ENCODE assay signal across 8 cellular contexts in the genomic region with DNA sequence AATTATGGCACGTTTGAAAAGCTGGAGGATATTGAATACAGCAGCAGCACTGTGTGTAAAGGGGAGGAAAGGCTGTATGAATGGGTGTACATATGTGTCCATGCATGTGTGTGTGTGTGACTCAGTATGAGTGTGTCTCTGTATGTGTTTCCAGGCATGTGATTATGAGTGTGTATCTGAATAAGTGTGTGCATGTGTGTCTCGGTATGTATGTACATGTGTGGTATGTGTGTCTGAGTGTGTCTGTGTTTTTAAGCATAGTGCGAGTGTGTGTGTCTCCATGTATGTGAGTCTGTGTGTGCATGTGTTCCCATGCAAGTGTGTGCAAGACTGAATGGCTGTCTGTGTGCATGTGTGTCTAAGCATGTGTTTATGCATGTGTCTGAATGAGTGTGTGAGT.
"Had no signal": no experiment of that assay in that cellular context is flagged by ENCODE, and none has a peak within 500 bp of the region (broad histone marks: within the 10 kb centered on the region; RNA-seq: fewer than 3 reads in every experiment).

No MANE protein-coding gene starts in this region.

- H3K4me3 Mint-ChIP-seq: H9 had no signal

- H2AFZ ChIP-seq: GM23248 had no signal

- FAIRE-seq: H54, HTR-8/SVneo had no signal

- DNase-seq: GM23248, GOT3, H9, HCEC 1CT, KBM-7 had no signal

- H3K27ac ChIP-seq: GM23248 had no signal

- H3K4me1 Mint-ChIP-seq: H9, IgD-negative memory B cell had no signal

- H3K27ac Mint-ChIP-seq: H9, IgD-negative memory B cell had no signal

- H3K36me3 Mint-ChIP-seq: IgD-negative memory B cell had no signal

- H3K4me3 ChIP-seq: GM23248 had no signal

- H3K9ac ChIP-seq: GM23248 had no signal
